ENCODE assay signal across 12 cellular contexts in genomic region chr7:81676813-81677212, GRCh38.
DNase-seq lines count a peak whose midpoint lies in the region; ATAC-seq and TF ChIP-seq lines count a peak whose summit lies in the region.
"Had no signal": no experiment of that assay in that cellular context is flagged by ENCODE, and none has a peak within 500 bp of the region (broad histone marks: within the 10 kb centered on the region; RNA-seq: fewer than 3 reads in every experiment).

No MANE protein-coding gene starts in this region.

- H3K36me3 ChIP-seq in upper lobe of left lung: no peaks in the 10 kb centered on the region
- H3K36me3 ChIP-seq: SJCRH30 had no signal

- intact Hi-C loops in sciatic nerve (cut with DNase I): no loop called here

- 88 to 93% methylated on average over 1 of the region's 1 CpG for WGBS in upper lobe of left lung, 2 donors

- no peaks in the 10 kb centered on the region for H3K9me3 ChIP-seq in upper lobe of left lung

- peak; percentile 5 for DNase-seq in AG08396 (ENCODE audit: low spot score)
- DNase-seq in HT1080 (ENCODE audit: low read depth): peak; percentile 74
- peak; percentile 71 for DNase-seq in RPMI8226
- DNase-seq in fibroblast of the aortic adventitia (ENCODE audit: low read depth): peak; percentile 39
- DNase-seq in sciatic nerve (ENCODE audit: low spot score): no peak
- no peak for DNase-seq in NCI-H2107 treated with DMSO at 0.1 percent for 48 hours (lab: John Stamatoyannopoulos, UW; ENCODE audit: unreplicated experiment)
- no peak for DNase-seq in upper lobe of left lung
- DNase-seq: activated CD4-positive, alpha-beta T cell treated with anti-CD3 and anti-CD28 coated beads for 48 hours; NCI-H2081 treated with DMSO at 0.1 percent for 48 hours had no signal

- H3K27me3 ChIP-seq in upper lobe of left lung: no peaks in the 10 kb centered on the region
- H3K27me3 ChIP-seq: SJCRH30 had no signal

- TF ChIP-seq CTCF in fibroblast of the aortic adventitia (IDR thresholded peaks at IDR 0.05; ENCODE audit: insufficient read depth, low read length): no peak
- TF ChIP-seq CTCF in upper lobe of left lung (IDR thresholded peaks at IDR 0.05): no peak

- TF ChIP-seq EP300 in upper lobe of left lung (IDR thresholded peaks at IDR 0.05): no peak

- no peak overlapping the region for H3K27ac ChIP-seq in upper lobe of left lung
- H3K27ac ChIP-seq: SJCRH30, skin epidermis had no signal

- peaks cover 0 to 8% (median 0%) of the 10 kb centered on the region in 4 donors for H3K4me1 ChIP-seq in upper lobe of left lung

- H3K4me3 ChIP-seq in fibroblast of the aortic adventitia (ENCODE audit: low read depth, low read length): no peak overlapping the region
- H3K4me3 ChIP-seq in upper lobe of left lung: no peak overlapping the region
- H3K4me3 ChIP-seq: SJCRH30, skin epidermis had no signal

- ATAC-seq in sciatic nerve: no peak
- no peak for ATAC-seq in GM21528 (IDR thresholded peaks at IDR 0.05; ENCODE audit: low FRiP score, unreplicated experiment)
- no peak for ATAC-seq in upper lobe of left lung (ENCODE audit: low FRiP score in 2 of 2)

- no peak for TF ChIP-seq POLR2A in upper lobe of left lung (IDR thresholded peaks at IDR 0.05)

Comparison
In these comparisons a context has a peak if more than half of its experiments do, and no peak if none do; other contexts are left out.
1. DNase-seq: peak in AG08396 (single experiment), HT1080 (single experiment), RPMI8226 (single experiment) and fibroblast of the aortic adventitia (single experiment); none in sciatic nerve (single experiment), NCI-H2107 treated with DMSO at 0.1 percent for 48 hours (single experiment) and upper lobe of left lung (0 of 2).